In genomic region chr20:64041040-64041780, GRCh38 we compare ENCODE assay signal across 1 cellular context.
A peak's percentile ranks its signal among the peaks of the same experiment; 100 is the strongest.
TF ChIP-seq lines count a peak whose summit lies in the region.

No MANE protein-coding gene starts in this region.

TF ChIP-seq in GM12878, 131 proteins besides CTCF, POLR2A, EP300 and RAD21:
- 0 out of 2 replicates have a peak, but pooled peaks have one; percentile 23 for TF ChIP-seq SMAD5 (IDR thresholded peaks at IDR 0.05; ENCODE audit: low read depth)
- 0 out of 2 replicates have a peak, but pooled peaks have one; percentile 13 for TF ChIP-seq POLR2AphosphoS2 (IDR thresholded peaks at IDR 0.05; ENCODE audit: low read depth, low read length)
- no peak for TF ChIP-seq ZNF217 (IDR thresholded peaks at IDR 0.05)
